In genomic region chr6:133889557-133890301, GRCh38 we compare ENCODE assay signal across 10 cellular contexts. TPM values are rescaled to one million over a fixed set of nuclear protein-coding genes. Genes with fewer than 3 reads are reported as not detected.
A peak's percentile ranks its signal among the peaks of the same experiment; 100 is the strongest.
DNase-seq lines count a peak whose midpoint lies in the region; ATAC-seq, FAIRE-seq and TF ChIP-seq lines count a peak whose summit lies in the region.
"Had no signal": no experiment of that assay in that cellular context is flagged by ENCODE, and none has a peak within 500 bp of the region (broad histone marks: within the 10 kb centered on the region; RNA-seq: fewer than 3 reads in every experiment).

No MANE protein-coding gene starts in this region.

- ATAC-seq in HepG2, result no peak; the same call in 2 of the 3 replicates
- ATAC-seq in aorta (ENCODE audit: low FRiP score), result peak; percentile 4
- no peak for ATAC-seq in HG02870 (IDR thresholded peaks at IDR 0.05; ENCODE audit: unreplicated experiment)
- ATAC-seq: activated CD4-positive, CD25-positive, alpha-beta regulatory T cell treated with anti-CD3 and anti-CD28 coated beads, Interleukin-2, amount 50 U/mL, for 24 hours had no signal

- H3K4me2 ChIP-seq in HepG2 (ENCODE audit: low read depth, low read length), result no peak overlapping the region

- BruUV-seq in HepG2 (replicated peaks; lab: Mats Ljungman, UMichigan), result no TSS peak

- TF ChIP-seq POLR2A in HepG2 (IDR thresholded peaks at IDR 0.05; ENCODE audit: insufficient read depth in 1 of 2, low read depth in 2 of 2, low read length in 2 of 2) (no peak), esophagus squamous epithelium (IDR thresholded peaks at IDR 0.05) (peak in 2 of 4 donors; percentile 37 to 42)

- CTCF ChIA-PET in HepG2 (lab: Yijun Ruan, JAX; ENCODE audit: low intra/inter-chr PET ratio, low total read pairs), result no interaction called here

- TF ChIP-seq RAD21 in liver (IDR thresholded peaks at IDR 0.05) (no peak), HepG2 (CRISPR knock-in tag; IDR thresholded peaks at IDR 0.05) (no peak)

- H3K4me3 ChIP-seq in liver (ENCODE audit: low read depth in 1 of 3, low read length in 3 of 3) (peak overlapping the region in 2 of 3 donors; percentile 27 to 41), HepG2 (replicated peaks in 1 of 3; ENCODE audit: insufficient read depth in 1 of 3, low read depth in 2 of 3, low read length in 3 of 3) (no peak overlapping the region), esophagus squamous epithelium (peak overlapping the region; percentile 28 to 65 (median 54)), muscle layer of duodenum (ENCODE audit: low read depth in 1 of 2, low read length in 2 of 2) (peak overlapping the region; percentile 65 to 72), aorta (ENCODE audit: low read length in 2 of 2) (no peak overlapping the region)

- H3K79me2 ChIP-seq in HepG2 (ENCODE audit: insufficient read depth, low read length), result no peaks in the 10 kb centered on the region

- FAIRE-seq in HepG2 (lab: Jason Lieb, UNC), result no peak

- H3K36me3 ChIP-seq in liver (ENCODE audit: control insufficient read depth in 4 of 4, insufficient read depth in 3 of 4, low read depth in 1 of 4, low read length in 3 of 4), result no peaks in the 10 kb centered on the region
- H3K36me3 ChIP-seq in HepG2 (replicated peaks in 1 of 2; ENCODE audit: control insufficient read depth in 1 of 2, insufficient read depth in 2 of 2, low read length in 2 of 2), result no peaks in the 10 kb centered on the region
- no peaks in the 10 kb centered on the region for H3K36me3 ChIP-seq in esophagus squamous epithelium
- H3K36me3 ChIP-seq in muscle layer of duodenum (ENCODE audit: control insufficient read depth in 1 of 2, insufficient read depth in 2 of 2, low read length in 2 of 2), result no peaks in the 10 kb centered on the region
- H3K36me3 ChIP-seq in aorta (ENCODE audit: control insufficient read depth in 1 of 2, insufficient read depth in 2 of 2, low read length in 1 of 2), result no peaks in the 10 kb centered on the region

- H4K20me1 ChIP-seq in HepG2 (ENCODE audit: insufficient read depth, low read length), result no peaks in the 10 kb centered on the region

- DNase-seq in HepG2 (ENCODE audit: low spot score) (no peak), esophagus squamous epithelium (lab: John Stamatoyannopoulos, UW) (no peak), aorta (peak in 1 of 2 donors; percentile 42), NCI-H69 (lab: John Stamatoyannopoulos, UW) (no peak), mucosa of gallbladder (ENCODE audit: low spot score) (no peak)
- DNase-seq: NCI-H1694 treated with DMSO at 0.1 percent for 48 hours had no signal

- peaks cover 0 to 5% (median 2%) of the 10 kb centered on the region in 4 donors for H3K9me3 ChIP-seq in liver (ENCODE audit: control insufficient read depth in 4 of 4, low read length in 3 of 4)
- no peaks in the 10 kb centered on the region for H3K9me3 ChIP-seq in HepG2 (ENCODE audit: low read length)
- no peaks in the 10 kb centered on the region for H3K9me3 ChIP-seq in esophagus squamous epithelium
- H3K9me3 ChIP-seq in muscle layer of duodenum (ENCODE audit: control insufficient read depth in 1 of 2, low read length in 2 of 2), result no peaks in the 10 kb centered on the region
- H3K9me3 ChIP-seq in aorta (ENCODE audit: control insufficient read depth, low read length), result no peaks in the 10 kb centered on the region

- H3K9ac ChIP-seq in liver (ENCODE audit: low read depth in 1 of 2, low read length in 2 of 2) (no peak overlapping the region), HepG2 (ENCODE audit: insufficient read depth, low read depth, low read length) (no peak overlapping the region)

- in situ Hi-C loops in HepG2 (cut with HindIII; ENCODE audit: extremely low pct_ligation_motif_present, low pct_unique_long_range_greater_than_20kb), result no loop called here

- POLR2A ChIA-PET in HepG2 (lab: Yijun Ruan, JAX), result no interaction called here

- peaks cover 4 to 56% (median 21%) of the 10 kb centered on the region in 4 donors for H3K27me3 ChIP-seq in liver (ENCODE audit: control insufficient read depth in 4 of 4, insufficient read depth in 4 of 4, low read length in 3 of 4)
- peaks cover 6 to 59% of the 10 kb centered on the region in 2 experiments; a peak in 4 of 5 replicates for H3K27me3 ChIP-seq in HepG2 (ENCODE audit: control insufficient read depth in 1 of 2, insufficient read depth in 2 of 2, low read length in 2 of 2)
- peaks cover 0 to 92% (median 7%) of the 10 kb centered on the region in 4 donors for H3K27me3 ChIP-seq in esophagus squamous epithelium
- H3K27me3 ChIP-seq in muscle layer of duodenum (ENCODE audit: low read depth, low read length), result peaks cover 49% of the 10 kb centered on the region
- no peaks in the 10 kb centered on the region for H3K27me3 ChIP-seq in aorta (ENCODE audit: control insufficient read depth in 1 of 2, insufficient read depth in 2 of 2, low read length in 1 of 2)

- H3K27ac ChIP-seq in liver (ENCODE audit: low read depth in 1 of 2, low read length in 2 of 2) (peak overlapping the region; percentile 54 to 74), HepG2 (ENCODE audit: extremely low read length, insufficient read depth, low read length) (no peak overlapping the region), esophagus squamous epithelium (peak overlapping the region; percentile 77 to 94 (median 91)), muscle layer of duodenum (ENCODE audit: low read length) (peak overlapping the region; percentile 82), aorta (ENCODE audit: low read depth in 1 of 2, low read length in 2 of 2) (no peak overlapping the region)

- TF ChIP-seq CTCF in liver (IDR thresholded peaks at IDR 0.05; ENCODE audit: low read depth, low read length, missing input control), result no peak
- no peak for TF ChIP-seq CTCF in HepG2 (CRISPR knock-in tag; IDR thresholded peaks at IDR 0.05)
- no peak for TF ChIP-seq CTCF in esophagus squamous epithelium (IDR thresholded peaks at IDR 0.05)

- H3K4me1 ChIP-seq in liver (ENCODE audit: control insufficient read depth in 4 of 4, insufficient read depth in 4 of 4, low read length in 3 of 4) (peaks cover 4 to 18% (median 7%) of the 10 kb centered on the region in 4 donors), HepG2 (ENCODE audit: insufficient read depth, low read length) (no peaks in the 10 kb centered on the region), esophagus squamous epithelium (peaks cover 5 to 59% (median 8%) of the 10 kb centered on the region in 3 donors), muscle layer of duodenum (ENCODE audit: control insufficient read depth in 1 of 2, insufficient read depth in 2 of 2, low read length in 2 of 2) (peaks cover 3 to 24% of the 10 kb centered on the region in 2 donors), aorta (ENCODE audit: control insufficient read depth in 1 of 2, insufficient read depth in 2 of 2, low read length in 2 of 2) (no peaks in the 10 kb centered on the region)

- intact Hi-C loops in HepG2 (cut with micrococcal nuclease; ENCODE audit: unreplicated experiment), result no loop called here
- intact Hi-C loops in esophagus squamous epithelium (cut with DNase I), result no loop called here
- intact Hi-C loops in aorta (cut with DNase I), result no loop called here

- no peak overlapping the region for H2AFZ ChIP-seq in HepG2 (ENCODE audit: low read length)

- TF ChIP-seq EP300 in HepG2 (IDR thresholded peaks at IDR 0.05; ENCODE audit: low read depth in 2 of 2, low read length in 2 of 2) (no peak), HepG2 (CRISPR knock-in tag; IDR thresholded peaks at IDR 0.05; ENCODE audit: borderline replicate concordance) (no peak)

- WGBS in liver, result 9% methylated on average over 53 of the region's 53 CpGs
- 68% methylated on average over 25 of the region's 53 CpGs for WGBS in HepG2 (ENCODE audit: low lambda C conversion rate)
- WGBS in esophagus squamous epithelium, 2 donors, result 5 to 9% methylated on average over 5 to 7 of the region's 53 CpGs
- WGBS in aorta, 2 donors, result 14 to 20% methylated on average over 48 to 53 of the region's 53 CpGs

TF ChIP-seq in HepG2, 621 proteins besides CTCF, POLR2A, EP300 and RAD21 (continues in another document):
- TF ChIP-seq HDAC6 (IDR thresholded peaks at IDR 0.05; ENCODE audit: low read depth, low read length), result no peak

RNA-seq across cellular contexts. Expression of gene TCF21, which starts 0.8 kb away (rescaled TPM):
- total RNA-seq in liver (1 to 10 TPM in 1 of 2 donors, under 1 TPM in 1; 0.67 to 1.1 TPM), HepG2 (2016; rRNA removed; fragmentation: Illumina TruSeq; extraction: Trizol) (not detected in 2 replicates), esophagus squamous epithelium (10 to 100 TPM in 1 of 4 donors, 1 to 10 TPM in 2, under 1 TPM in 1; 0.61 to 21.0 (median 4.1) TPM), aorta (under 1 TPM; 0.29 to 0.63 TPM), mucosa of gallbladder (10.9 TPM)
- polyA plus RNA-seq in liver (1 to 10 TPM in 1 of 2 donors, under 1 TPM in 1; 0.57 to 1.0 TPM), HepG2 (2011; rRNA removed) (not detected in 2 replicates), aorta (under 1 TPM; 0.36 to 0.63 TPM)
- not detected in 2 replicates for total RNA-seq in HepG2 (2016; cell fraction: cytosol; rRNA removed; fragmentation: Illumina TruSeq; extraction: Trizol; ENCODE audit: low read depth)
- not detected in 2 replicates for total RNA-seq in HepG2 (2016; cell fraction: insoluble cytoplasmic fraction; rRNA removed; fragmentation: Illumina TruSeq; extraction: Trizol)
- not detected in 2 replicates for total RNA-seq in HepG2 (2016; cell fraction: membrane; rRNA removed; fragmentation: Illumina TruSeq; extraction: Trizol)
- total RNA-seq in HepG2 (2016; cell fraction: nucleus; rRNA removed; fragmentation: Illumina TruSeq; extraction: Trizol), result not detected in 2 replicates
- polyA plus RNA-seq in HepG2 (2011; cell fraction: cytosol; rRNA removed), result not detected in 2 replicates
- polyA plus RNA-seq in HepG2 (2011; cell fraction: nucleus; rRNA removed), result not detected in 2 replicates
- not detected in 2 replicates for polyA plus RNA-seq in HepG2 (2012)
- polyA plus RNA-seq in HepG2 (2016; cell fraction: cytosol; fragmentation: Illumina TruSeq; extraction: Trizol; ENCODE audit: low read depth), result not detected in 2 replicates
- not detected in 2 replicates for polyA plus RNA-seq in HepG2 (2016; cell fraction: insoluble cytoplasmic fraction; fragmentation: Illumina TruSeq; extraction: Trizol; ENCODE audit: low read depth)
- polyA plus RNA-seq in HepG2 (2016; cell fraction: membrane; fragmentation: Illumina TruSeq; extraction: Trizol; ENCODE audit: low read depth), result not detected in 2 replicates
- polyA plus RNA-seq in HepG2 (2016; cell fraction: nucleus; fragmentation: Illumina TruSeq; extraction: Trizol; ENCODE audit: insufficient read depth, low read depth), result not detected in 2 replicates
- 0.09 TPM in 1 of 2 replicates, not detected in the other for polyA minus RNA-seq in HepG2 (2011; rRNA and poly(A)+ RNA removed; ENCODE audit: low replicate concordance)
- not detected in 2 replicates for polyA minus RNA-seq in HepG2 (2011; cell fraction: cytosol; rRNA and poly(A)+ RNA removed)
- not detected in 2 replicates for polyA minus RNA-seq in HepG2 (2011; cell fraction: nucleus; rRNA and poly(A)+ RNA removed)

Comparison
In these comparisons a context has a peak if more than half of its experiments do, and no peak if none do; other contexts are left out.
1. H3K27ac ChIP-seq: peak in liver (2 of 2), esophagus squamous epithelium (4 of 4) and muscle layer of duodenum (single experiment); none in HepG2 (single experiment) and aorta (0 of 2).
2. H3K4me3 ChIP-seq: peak in liver (2 of 3), esophagus squamous epithelium (4 of 4) and muscle layer of duodenum (2 of 2); none in HepG2 (0 of 3) and aorta (0 of 2).